ENCODE assay signal across 10 cellular contexts in genomic region chr19:6360857-6361216, GRCh38. TPM values are rescaled to one million over a fixed set of nuclear protein-coding genes. Genes with fewer than 3 reads are reported as not detected.
DNase-seq lines count a peak whose midpoint lies in the region; ATAC-seq and TF ChIP-seq lines count a peak whose summit lies in the region.
"Not testable (repeated sequence)": the region's sequence is repeated elsewhere in the genome, so short reads cannot be mapped to it uniquely, and the experiment has no call there.
"Had no signal": no experiment of that assay in that cellular context is flagged by ENCODE, and none has a peak within 500 bp of the region (broad histone marks: within the 10 kb centered on the region; RNA-seq: fewer than 3 reads in every experiment).

No MANE protein-coding gene starts in this region.

- peaks cover 26% of the 10 kb centered on the region for H3K79me2 ChIP-seq in SK-N-SH (ENCODE audit: insufficient read depth)

- H3K9me3 ChIP-seq in SK-N-SH; effector memory CD4-positive, alpha-beta T cell (ENCODE audit: control insufficient read depth, low read length); iPS-18a (ENCODE audit: control insufficient read depth, low read depth, low read length): not testable (repeated sequence)

- not testable (repeated sequence) for H3K36me3 Mint-ChIP-seq in activated naive CD8-positive, alpha-beta T cell; neural crest cell (ENCODE audit: low read depth)

- H3K9ac ChIP-seq in SK-N-SH; iPS-18a (ENCODE audit: low read length): not testable (repeated sequence)

- 81% methylated on average over 10 of the region's 10 CpGs for WGBS in SK-N-SH (ENCODE audit: low lambda C conversion rate)

- H3K4me2 ChIP-seq in SK-N-SH: not testable (repeated sequence)

- peak overlapping the region; percentile 84; the same call in 1 of the 2 replicates for H2AFZ ChIP-seq in SK-N-SH (ENCODE audit: low read depth)

- peak overlapping the region; percentile 97 for H3K27ac Mint-ChIP-seq in activated naive CD8-positive, alpha-beta T cell
- H3K27ac Mint-ChIP-seq in neural crest cell (ENCODE audit: unreplicated experiment): not testable (repeated sequence)
- peak overlapping the region in 1 of 2 donors; percentile 46 for H3K27ac Mint-ChIP-seq in stimulated activated naive CD8-positive, alpha-beta T cell treated with anti-CD3 and anti-CD28 coated beads, Interleukin-15, amount 100 ng/mL, for 72 hours

- peak overlapping the region; percentile 87 for H3K27ac ChIP-seq in HL-60 (replicated peaks)
- not testable (repeated sequence) for H3K27ac ChIP-seq in SK-N-SH (ENCODE audit: low read depth in 2 of 2, low read length in 1 of 2); iPS-18a (ENCODE audit: low read length)
- H3K27ac ChIP-seq in effector memory CD4-positive, alpha-beta T cell (ENCODE audit: insufficient read depth, low read length, poor library complexity, severe bottlenecking): peak overlapping the region; percentile 90

- not testable (repeated sequence) for DNase-seq in BJ (ENCODE audit: low read depth); HL-60 (ENCODE audit: low read depth in 1 of 2, low spot score in 1 of 2); SK-N-SH; effector memory CD4-positive, alpha-beta T cell; neural crest cell (ENCODE audit: low read depth, low spot score); stimulated activated naive CD8-positive, alpha-beta T cell treated with anti-CD3 and anti-CD28 coated beads, Interleukin-15, amount 100 ng/mL, for 72 hours

- not testable (repeated sequence) for H3K27me3 Mint-ChIP-seq in activated naive CD8-positive, alpha-beta T cell; neural crest cell (ENCODE audit: low read depth); stimulated activated naive CD8-positive, alpha-beta T cell treated with anti-CD3 and anti-CD28 coated beads, Interleukin-15, amount 100 ng/mL, for 72 hours

- H3K4me3 Mint-ChIP-seq in activated naive CD8-positive, alpha-beta T cell: peak overlapping the region; percentile 98
- peak overlapping the region; percentile 72 for H3K4me3 Mint-ChIP-seq in neural crest cell
- peak overlapping the region; percentile 93 to 94 for H3K4me3 Mint-ChIP-seq in stimulated activated naive CD8-positive, alpha-beta T cell treated with anti-CD3 and anti-CD28 coated beads, Interleukin-15, amount 100 ng/mL, for 72 hours

- H3K4me1 ChIP-seq in SK-N-SH (ENCODE audit: control insufficient read depth in 1 of 2, insufficient read depth in 2 of 2, low read depth in 1 of 2, low read length in 1 of 2); iPS-18a (ENCODE audit: control insufficient read depth, low read depth, low read length): not testable (repeated sequence)
- peaks cover 14% of the 10 kb centered on the region for H3K4me1 ChIP-seq in effector memory CD4-positive, alpha-beta T cell (ENCODE audit: control insufficient read depth, insufficient read depth, low read length, poor library complexity, severe bottlenecking)

- not testable (repeated sequence) for ATAC-seq in stimulated activated naive CD8-positive, alpha-beta T cell treated with anti-CD3 and anti-CD28 coated beads, Interleukin-15, amount 100 ng/mL, for 72 hours

- TF ChIP-seq CTCF in BJ (IDR thresholded peaks at IDR 0.05; ENCODE audit: insufficient read depth, low read depth, low read length); HL-60 (IDR thresholded peaks at IDR 0.05; ENCODE audit: insufficient read depth, low read length); SK-N-SH (IDR thresholded peaks at IDR 0.05); neural crest cell (conservative IDR thresholded peaks at IDR 0.05): not testable (repeated sequence)

- POLR2A ChIA-PET in BJ (lab: Charles Lee) (interaction anchor here (1.0 kb wide), 1 partner anchor 12 kb away, joined by 6 read pairs; the partner anchor contains the start of gene ALKBH7), SK-N-SH (lab: Yijun Ruan, JAX) (interaction anchor here (0.7 to 1.6 kb wide), 2 partner anchors 12 to 14 kb away, joined by 3 to 6 read pairs; partner anchors contain the start of gene ALKBH7)

- not testable (repeated sequence) for H3F3A ChIP-seq in SK-N-SH (replicated peaks; ENCODE audit: insufficient read depth)

- peaks cover 14% of the 10 kb centered on the region for H3K4me1 Mint-ChIP-seq in activated naive CD8-positive, alpha-beta T cell (ENCODE audit: low read depth)
- H3K4me1 Mint-ChIP-seq in neural crest cell: not testable (repeated sequence)
- H3K4me1 Mint-ChIP-seq in stimulated activated naive CD8-positive, alpha-beta T cell treated with anti-CD3 and anti-CD28 coated beads, Interleukin-15, amount 100 ng/mL, for 72 hours: peaks cover 24% of the 10 kb centered on the region

- not testable (repeated sequence) for H3K9me2 ChIP-seq in SK-N-SH

- not testable (repeated sequence) for H3K27me3 ChIP-seq in BJ (ENCODE audit: control insufficient read depth, insufficient read depth, low read length); HL-60 (ENCODE audit: insufficient read depth, poor library complexity, severe bottlenecking); SK-N-SH (ENCODE audit: insufficient read depth); effector memory CD4-positive, alpha-beta T cell (replicated peaks; ENCODE audit: control insufficient read depth, insufficient read depth, low read length, poor library complexity, severe bottlenecking); iPS-18a (ENCODE audit: control insufficient read depth, insufficient read depth, low read length)

- TF ChIP-seq EP300 in SK-N-SH (IDR thresholded peaks at IDR 0.05; ENCODE audit: borderline replicate concordance in 1 of 2, low read depth in 1 of 2, low read length in 1 of 2): not testable (repeated sequence)

- TF ChIP-seq RAD21 in SK-N-SH (IDR thresholded peaks at IDR 0.05; ENCODE audit: low read length): not testable (repeated sequence)

- H3K4me3 ChIP-seq in BJ (ENCODE audit: low read depth, low read length) (peak overlapping the region; percentile 92), HL-60 (replicated peaks; ENCODE audit: insufficient read depth, low read length) (0 out of 2 replicates have a peak overlapping the region, but pooled peaks have one; percentile 22), SK-N-SH (ENCODE audit: low read depth in 2 of 2, low read length in 1 of 2) (peak overlapping the region; percentile 60 to 78; a peak in 3 of 4 replicates), iPS-18a (ENCODE audit: low read length) (peak overlapping the region; percentile 69)
- H3K4me3 ChIP-seq in effector memory CD4-positive, alpha-beta T cell (ENCODE audit: insufficient read depth, low read depth, low read length, poor library complexity, severe bottlenecking): peak overlapping the region; percentile 76

- H3K36me3 ChIP-seq in BJ (ENCODE audit: control insufficient read depth, insufficient read depth, low read length); SK-N-SH (replicated peaks in 1 of 2; ENCODE audit: control insufficient read depth in 1 of 2, insufficient read depth in 2 of 2, low read length in 1 of 2): not testable (repeated sequence)
- H3K36me3 ChIP-seq in effector memory CD4-positive, alpha-beta T cell (ENCODE audit: control insufficient read depth, insufficient read depth, low read length): peaks cover 14% of the 10 kb centered on the region
- peaks cover 11% of the 10 kb centered on the region for H3K36me3 ChIP-seq in iPS-18a (ENCODE audit: control insufficient read depth, low read depth, low read length)

- not testable (repeated sequence) for H3K9me3 Mint-ChIP-seq in activated naive CD8-positive, alpha-beta T cell (ENCODE audit: low read depth); neural crest cell; stimulated activated naive CD8-positive, alpha-beta T cell treated with anti-CD3 and anti-CD28 coated beads, Interleukin-15, amount 100 ng/mL, for 72 hours

- not testable (repeated sequence) for H4K20me1 ChIP-seq in SK-N-SH (ENCODE audit: insufficient read depth)

- CTCF ChIA-PET in BJ (lab: Yijun Ruan, JAX) (interaction anchor here (1.3 to 1.5 kb wide), 3 partner anchors 8 to 13 kb away, joined by 3 to 5 read pairs (median 3); no protein-coding TSS in a partner anchor), SK-N-SH (lab: Yijun Ruan, JAX) (interaction anchor here (2.0 kb wide), 1 partner anchor 143 kb away, joined by 8 read pairs; no protein-coding TSS in a partner anchor)

RNA-seq across cellular contexts. Expression of gene CLPP, which starts 0.5 kb away (rescaled TPM):
- polyA plus RNA-seq in BJ (2011; rRNA removed): 45.9 and 69.9 TPM in 2 replicates
- 33.2 and 41.0 TPM in 2 replicates for polyA minus RNA-seq in BJ (2011; rRNA and poly(A)+ RNA removed)
- polyA plus RNA-seq in SK-N-SH (2012; rRNA removed): 89.7 and 136 TPM in 2 replicates
- 51.3 and 80.7 TPM in 2 replicates for polyA plus RNA-seq in SK-N-SH (2012; cell fraction: cytosol; rRNA removed)
- 60.4 and 103 TPM in 2 replicates for polyA plus RNA-seq in SK-N-SH (2012; cell fraction: nucleus; rRNA removed)
- 86.3 and 93.0 TPM in 2 replicates for total RNA-seq in neural crest cell

RNA-seq across cellular contexts. Expression of gene ALKBH7, which starts 11.8 kb away (rescaled TPM):
- polyA plus RNA-seq in BJ (2011; rRNA removed): 29.2 and 40.9 TPM in 2 replicates
- 8.6 and 10.9 TPM in 2 replicates for polyA minus RNA-seq in BJ (2011; rRNA and poly(A)+ RNA removed)
- polyA plus RNA-seq in SK-N-SH (2012; rRNA removed): 37.2 and 46.0 TPM in 2 replicates
- 21.9 and 32.6 TPM in 2 replicates for polyA plus RNA-seq in SK-N-SH (2012; cell fraction: cytosol; rRNA removed)
- 34.3 and 47.4 TPM in 2 replicates for polyA plus RNA-seq in SK-N-SH (2012; cell fraction: nucleus; rRNA removed)
- 66.4 and 68.8 TPM in 2 replicates for total RNA-seq in neural crest cell

RNA-seq across cellular contexts. Expression of gene PSPN, which starts 14.9 kb away (rescaled TPM):
- polyA plus RNA-seq in BJ (2011; rRNA removed): 0.32 and 0.48 TPM in 2 replicates
- 0.95 and 1.2 TPM in 2 replicates for polyA minus RNA-seq in BJ (2011; rRNA and poly(A)+ RNA removed)
- polyA plus RNA-seq in SK-N-SH (2012; rRNA removed): 0.41 and 0.59 TPM in 2 replicates
- polyA plus RNA-seq in SK-N-SH (2012; cell fraction: cytosol; rRNA removed): 0.32 and 0.38 TPM in 2 replicates
- 0.74 and 0.88 TPM in 2 replicates for polyA plus RNA-seq in SK-N-SH (2012; cell fraction: nucleus; rRNA removed)
- total RNA-seq in neural crest cell: 4.1 and 4.4 TPM in 2 replicates

RNA-seq across cellular contexts. Expression of gene ACER1, which starts 27.4 kb away (rescaled TPM):
- polyA plus RNA-seq in BJ (2011; rRNA removed) (0.05 and 0.10 TPM in 2 replicates), SK-N-SH (2012; rRNA removed) (not detected in 2 replicates)
- not detected in 2 replicates for polyA minus RNA-seq in BJ (2011; rRNA and poly(A)+ RNA removed)
- polyA plus RNA-seq in SK-N-SH (2012; cell fraction: cytosol; rRNA removed): not detected in 2 replicates
- polyA plus RNA-seq in SK-N-SH (2012; cell fraction: nucleus; rRNA removed): 0.12 TPM in 1 of 2 replicates, not detected in the other
- not detected in 2 replicates for total RNA-seq in neural crest cell
- total RNA-seq: omental fat pad, ureter had no signal

RNA-seq across cellular contexts. Expression of gene GTF2F1, which starts 32.1 kb away (rescaled TPM):
- polyA plus RNA-seq in BJ (2011; rRNA removed): 45.3 and 49.4 TPM in 2 replicates
- polyA minus RNA-seq in BJ (2011; rRNA and poly(A)+ RNA removed): 31.1 and 33.4 TPM in 2 replicates
- 80.1 and 104 TPM in 2 replicates for polyA plus RNA-seq in SK-N-SH (2012; rRNA removed)
- polyA plus RNA-seq in SK-N-SH (2012; cell fraction: cytosol; rRNA removed): 86.3 and 98.8 TPM in 2 replicates
- 107 and 113 TPM in 2 replicates for polyA plus RNA-seq in SK-N-SH (2012; cell fraction: nucleus; rRNA removed)
- total RNA-seq in neural crest cell: 65.9 and 70.3 TPM in 2 replicates

Comparison
In these comparisons a context has a peak if more than half of its experiments do, and no peak if none do; other contexts are left out.
1. H3K4me3 ChIP-seq: peak in every context shown above with its lines; median percentile 92 in BJ; 76 in effector memory CD4-positive, alpha-beta T cell; 69 in SK-N-SH; 69 in iPS-18a; 22 in HL-60.